Comparison of ENCODE assay signal across 19 cellular contexts in genomic region chr1:155831279-155831976, GRCh38. TPM values are rescaled to one million over a fixed set of nuclear protein-coding genes. Genes with fewer than 3 reads are reported as not detected.
DNase-seq lines count a peak whose midpoint lies in the region; ATAC-seq, FAIRE-seq and TF ChIP-seq lines count a peak whose summit lies in the region.
"Had no signal": no experiment of that assay in that cellular context is flagged by ENCODE, and none has a peak within 500 bp of the region (broad histone marks: within the 10 kb centered on the region; RNA-seq: fewer than 3 reads in every experiment).

No MANE protein-coding gene starts in this region.

- intact Hi-C loops in sigmoid colon (cut with DNase I): no loop called here

- TF ChIP-seq EP300 in A549 (IDR thresholded peaks at IDR 0.05) (no peak), sigmoid colon (IDR thresholded peaks at IDR 0.05) (no peak)

- no peak overlapping the region for H3K27ac Mint-ChIP-seq in activated CD8-positive, alpha-beta memory T cell treated with anti-CD3 and anti-CD28 coated beads, Interleukin-2, amount 10 ng/mL, durations not matched to agents 7 days and 5 days
- peak overlapping the region; percentile 17 for H3K27ac Mint-ChIP-seq in chondrocyte (ENCODE audit: unreplicated experiment)
- H3K27ac Mint-ChIP-seq: GM23338, H9 had no signal

- H3K4me1 ChIP-seq in A549 (peaks cover 7% of the 10 kb centered on the region; the same call in 2 of the 3 replicates), osteoblast (ENCODE audit: insufficient read depth, low read length) (peaks cover 11% of the 10 kb centered on the region), sigmoid colon (peaks cover 0 to 4% (median 0%) of the 10 kb centered on the region in 4 donors)

- H3K9me3 Mint-ChIP-seq in activated CD8-positive, alpha-beta memory T cell treated with anti-CD3 and anti-CD28 coated beads, Interleukin-2, amount 10 ng/mL, durations not matched to agents 7 days and 5 days (ENCODE audit: low read depth): no peaks in the 10 kb centered on the region
- no peaks in the 10 kb centered on the region for H3K9me3 Mint-ChIP-seq in chondrocyte (ENCODE audit: low read depth)
- H3K9me3 Mint-ChIP-seq: GM23338 had no signal

- H3K27ac ChIP-seq in A549: no peak overlapping the region
- H3K27ac ChIP-seq in osteoblast (ENCODE audit: low read depth, low read length): no peak overlapping the region
- no peak overlapping the region for H3K27ac ChIP-seq in sigmoid colon
- H3K27ac ChIP-seq: 22Rv1, BLaER1 had no signal

- TF ChIP-seq CTCF in A549 (IDR thresholded peaks at IDR 0.05) (no peak), chondrocyte (IDR thresholded peaks at IDR 0.05) (no peak), osteoblast (IDR thresholded peaks at IDR 0.05; ENCODE audit: extremely low read depth, low read depth, low read length) (no peak), sigmoid colon (IDR thresholded peaks at IDR 0.05) (no peak)

- H3K79me2 ChIP-seq in osteoblast (ENCODE audit: insufficient read depth, low read length): peaks cover 56% of the 10 kb centered on the region

- CTCF ChIA-PET in activated CD8-positive, alpha-beta memory T cell treated with anti-CD3 and anti-CD28 coated beads, Interleukin-2, amount 10 ng/mL, durations not matched to agents 7 days and 5 days (lab: Charles Lee): interaction anchor here (0.7 kb wide), 1 partner anchor 115 kb away, joined by 3 read pairs; no protein-coding TSS in a partner anchor
- CTCF ChIA-PET in A549 (lab: Yijun Ruan, JAX): interaction anchor here (2.0 kb wide), 1 partner anchor 15 kb away, joined by 8 read pairs; no protein-coding TSS in a partner anchor

- 93% methylated on average over 7 of the region's 7 CpGs for WGBS in A549 (ENCODE audit: missing lambda C conversion rate)
- WGBS in sigmoid colon, 2 donors: 96 to 98% methylated on average over 7 of the region's 7 CpGs

- POLR2A ChIA-PET in A549 (lab: Yijun Ruan, JAX): no interaction called here

- H3K36me3 ChIP-seq in osteoblast (ENCODE audit: insufficient read depth, low read length): peaks cover 20% of the 10 kb centered on the region
- H3K36me3 ChIP-seq in sigmoid colon: peaks cover 0 to 10% (median 0%) of the 10 kb centered on the region in 4 donors

- no peaks in the 10 kb centered on the region for H3K27me3 Mint-ChIP-seq in activated CD8-positive, alpha-beta memory T cell treated with anti-CD3 and anti-CD28 coated beads, Interleukin-2, amount 10 ng/mL, durations not matched to agents 7 days and 5 days
- no peaks in the 10 kb centered on the region for H3K27me3 Mint-ChIP-seq in chondrocyte (ENCODE audit: low read depth)
- H3K27me3 Mint-ChIP-seq: CD4-positive, CD25-positive, alpha-beta regulatory T cell had no signal

- peaks cover 28% of the 10 kb centered on the region for H3K36me3 Mint-ChIP-seq in activated CD8-positive, alpha-beta memory T cell treated with anti-CD3 and anti-CD28 coated beads, Interleukin-2, amount 10 ng/mL, durations not matched to agents 7 days and 5 days
- peaks cover 8% of the 10 kb centered on the region for H3K36me3 Mint-ChIP-seq in chondrocyte (ENCODE audit: low read depth)

- no peaks in the 10 kb centered on the region for H3K27me3 ChIP-seq in osteoblast (ENCODE audit: insufficient read depth, low read length)
- H3K27me3 ChIP-seq in sigmoid colon: no peaks in the 10 kb centered on the region
- H3K27me3 ChIP-seq: BLaER1 had no signal

- no peak for ATAC-seq in activated CD8-positive, alpha-beta memory T cell treated with anti-CD3 and anti-CD28 coated beads, Interleukin-2, amount 10 ng/mL, durations not matched to agents 7 days and 5 days
- no peak for ATAC-seq in A549
- ATAC-seq: GM23338 had no signal

- H3K4me3 Mint-ChIP-seq in activated CD8-positive, alpha-beta memory T cell treated with anti-CD3 and anti-CD28 coated beads, Interleukin-2, amount 10 ng/mL, durations not matched to agents 7 days and 5 days: no peak overlapping the region
- no peak overlapping the region for H3K4me3 Mint-ChIP-seq in chondrocyte (ENCODE audit: unreplicated experiment)
- H3K4me3 Mint-ChIP-seq: CD4-positive, CD25-positive, alpha-beta regulatory T cell; GM23338; H9 had no signal

- H4K20me1 ChIP-seq in osteoblast (ENCODE audit: insufficient read depth, low read length): peaks cover 3% of the 10 kb centered on the region

- H3K4me3 ChIP-seq in A549 (no peak overlapping the region), osteoblast (ENCODE audit: insufficient read depth, low read length) (no peak overlapping the region), sigmoid colon (no peak overlapping the region)
- H3K4me3 ChIP-seq: BLaER1, GM23338 had no signal

- DNase-seq in activated CD8-positive, alpha-beta memory T cell treated with anti-CD3 and anti-CD28 coated beads, Interleukin-2, amount 50 U/mL, for 48 hours: peak; percentile 1
- no peak for DNase-seq in activated CD8-positive, alpha-beta memory T cell treated with anti-CD3 and anti-CD28 coated beads, Interleukin-2, amount 10 ng/mL, durations not matched to agents 7 days and 5 days
- DNase-seq in A549 (ENCODE audit: low read depth in 1 of 2, low spot score in 1 of 2) (no peak), chondrocyte (ENCODE audit: low spot score) (no peak), osteoblast (ENCODE audit: insufficient read length, low spot score, missing footprints) (peak; percentile 6), sigmoid colon (no peak), GDM1 (lab: John Stamatoyannopoulos, UW) (no peak)
- DNase-seq: AML-193; Calu3; CD4-positive, CD25-positive, alpha-beta regulatory T cell; DMS 273 treated with DMSO at 0.1 percent for 48 hours; DMS79; H9; IMR-90 had no signal

- TF ChIP-seq RAD21 in A549 (conservative IDR thresholded peaks at IDR 0.05 in 1 of 2, IDR thresholded peaks at IDR 0.05 in 1 of 2): no peak

- H2AFZ ChIP-seq in osteoblast (ENCODE audit: low read length): no peak overlapping the region
- H2AFZ ChIP-seq: GM23338 had no signal

- TF ChIP-seq POLR2A in A549 (IDR thresholded peaks at IDR 0.05; ENCODE audit: low read length) (no peak), sigmoid colon (IDR thresholded peaks at IDR 0.05) (no peak)

- peaks cover 16% of the 10 kb centered on the region for H3K4me1 Mint-ChIP-seq in activated CD8-positive, alpha-beta memory T cell treated with anti-CD3 and anti-CD28 coated beads, Interleukin-2, amount 10 ng/mL, durations not matched to agents 7 days and 5 days
- peaks cover 21% of the 10 kb centered on the region for H3K4me1 Mint-ChIP-seq in chondrocyte (ENCODE audit: low read depth)

- no peak overlapping the region for H3K4me2 ChIP-seq in A549
- no peak overlapping the region for H3K4me2 ChIP-seq in osteoblast (ENCODE audit: insufficient read depth, low read length)
- H3K4me2 ChIP-seq: BLaER1, GM23338 had no signal

- no peaks in the 10 kb centered on the region for H3K9me3 ChIP-seq in A549
- H3K9me3 ChIP-seq in osteoblast (ENCODE audit: low read depth, low read length): no peaks in the 10 kb centered on the region
- H3K9me3 ChIP-seq in sigmoid colon: no peaks in the 10 kb centered on the region
- H3K9me3 ChIP-seq: BLaER1 had no signal

- no peak for FAIRE-seq in A549 (lab: Jason Lieb, UNC)
- FAIRE-seq: GM12891 had no signal

TF ChIP-seq in A549, 52 proteins besides CTCF, POLR2A, EP300 and RAD21:
- no peak for TF ChIP-seq TP53 (CRISPR knock-in tag; IDR thresholded peaks at IDR 0.05)
- TF ChIP-seq ZC3H11A (IDR thresholded peaks at IDR 0.05): peak; percentile 89

RNA-seq across cellular contexts. Expression of gene GON4L, which starts 25.6 kb away (rescaled TPM):
- 10 to 100 TPM; 71.0 to 91.9 TPM for total RNA-seq in activated CD8-positive, alpha-beta memory T cell treated with anti-CD3 and anti-CD28 coated beads, Interleukin-2, amount 10 ng/mL, durations not matched to agents 7 days and 5 days
- polyA plus RNA-seq in A549 (2011; rRNA removed) (23.1 and 28.1 TPM in 2 replicates), A549 (2017; fragmentation: RNase III; extraction: RNeasy Plus Mini Kit Qiagen cat#74134 plus additional on column Dnase treatment) (15.1 to 15.7 TPM (median 15.3 TPM) in 3 replicates), sigmoid colon (10 to 100 TPM in 1 of 3 donors, 1 to 10 TPM in 2; 3.5 to 24.7 (median 7.2) TPM)
- 7.3 and 8.4 TPM in 2 replicates for polyA plus RNA-seq in A549 (2012; cell fraction: cytosol; rRNA removed)
- 22.1 and 38.4 TPM in 2 replicates for polyA plus RNA-seq in A549 (2012; cell fraction: nucleus; rRNA removed)
- 34.9 and 42.7 TPM in 2 replicates for polyA minus RNA-seq in A549 (2011; rRNA and poly(A)+ RNA removed)
- total RNA-seq in chondrocyte (40.1 to 46.9 TPM (median 46.5 TPM) in 3 replicates), osteoblast (39.4 and 44.2 TPM in 2 replicates), sigmoid colon (10 to 100 TPM; 25.7 to 45.7 (median 36.4) TPM)

RNA-seq across cellular contexts. Expression of gene SYT11, which starts 27.9 kb away (rescaled TPM):
- 10 to 100 TPM; 17.1 to 29.9 TPM for total RNA-seq in activated CD8-positive, alpha-beta memory T cell treated with anti-CD3 and anti-CD28 coated beads, Interleukin-2, amount 10 ng/mL, durations not matched to agents 7 days and 5 days
- polyA plus RNA-seq in A549 (2011; rRNA removed) (2.5 and 2.6 TPM in 2 replicates), A549 (2017; fragmentation: RNase III; extraction: RNeasy Plus Mini Kit Qiagen cat#74134 plus additional on column Dnase treatment) (1.9 to 3.0 TPM (median 2.8 TPM) in 3 replicates), sigmoid colon (1 to 10 TPM in 2 of 3 donors, under 1 TPM in 1; under 0.01 to 8.4 (median 1.2) TPM)
- polyA plus RNA-seq in A549 (2012; cell fraction: cytosol; rRNA removed): 0.78 and 1.00 TPM in 2 replicates
- 1.3 and 1.6 TPM in 2 replicates for polyA plus RNA-seq in A549 (2012; cell fraction: nucleus; rRNA removed)
- 2.5 and 3.9 TPM in 2 replicates for polyA minus RNA-seq in A549 (2011; rRNA and poly(A)+ RNA removed)
- total RNA-seq in chondrocyte (3.4 to 5.3 TPM (median 4.9 TPM) in 3 replicates), osteoblast (33.3 and 34.5 TPM in 2 replicates), sigmoid colon (10 to 100 TPM; 14.0 to 29.1 (median 21.3) TPM)
- total RNA-seq: HT-29 had no signal

Comparison
In these comparisons a context has a peak if more than half of its experiments do, and no peak if none do; other contexts are left out.
1. DNase-seq: peak in activated CD8-positive, alpha-beta memory T cell treated with anti-CD3 and anti-CD28 coated beads, Interleukin-2, amount 50 U/mL, for 48 hours (single experiment) and osteoblast (single experiment); none in activated CD8-positive, alpha-beta memory T cell treated with anti-CD3 and anti-CD28 coated beads, Interleukin-2, amount 10 ng/mL, durations not matched to agents 7 days and 5 days (single experiment), A549 (0 of 2), chondrocyte (single experiment), sigmoid colon (single experiment) and GDM1 (single experiment).